In genomic region chr15:78618064-78618463, GRCh38 we compare ENCODE assay signal across 1 cellular context.
TF ChIP-seq lines count a peak whose summit lies in the region.

No MANE protein-coding gene starts in this region.

TF ChIP-seq in H1, 55 proteins besides CTCF, POLR2A, EP300 and RAD21:
- no peak for TF ChIP-seq TAF7 (optimal IDR thresholded peaks at IDR 0.05; ENCODE audit: borderline replicate concordance, low read depth, low read length)
TF ChIP-seq in H1: peak in this region for 0.
